ENCODE assay signal across 8 cellular contexts in the genomic region with DNA sequence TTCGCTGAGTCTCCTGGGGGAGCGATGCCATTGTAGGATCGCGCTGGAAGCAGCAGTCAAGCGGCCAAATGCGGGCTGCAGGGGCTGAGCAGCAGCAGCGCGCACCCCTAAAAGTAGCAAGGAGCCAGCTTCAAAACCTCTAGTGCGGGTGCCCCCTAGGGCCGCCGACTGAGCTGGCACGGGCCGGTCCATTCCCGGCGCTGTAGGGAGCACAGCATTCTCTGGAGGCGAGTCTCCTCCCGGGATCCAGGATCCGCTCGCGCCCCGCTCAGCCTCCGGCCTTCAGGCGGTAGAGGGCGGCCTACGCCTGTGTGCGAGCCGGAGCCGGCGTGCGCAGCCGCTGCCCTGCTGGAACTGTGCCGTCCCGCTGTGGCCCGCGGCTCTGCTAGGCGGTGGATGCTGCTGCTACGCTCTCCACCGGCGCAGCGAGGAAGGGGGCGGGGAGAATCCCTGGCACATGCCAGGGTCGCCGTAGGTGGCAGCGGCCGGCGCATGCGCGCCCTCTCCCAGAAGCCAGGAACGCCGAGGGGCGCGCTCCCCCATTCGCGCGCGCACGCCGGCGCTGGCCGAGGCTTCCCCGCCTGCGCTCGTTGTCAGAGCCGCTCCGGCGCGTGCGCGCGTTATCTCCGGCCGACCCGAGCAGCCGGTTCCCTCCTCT. TPM values are rescaled to one million over a fixed set of nuclear protein-coding genes. Genes with fewer than 3 reads are reported as not detected.
DNase-seq lines count a peak whose midpoint lies in the region; ATAC-seq and TF ChIP-seq lines count a peak whose summit lies in the region.

A gene (plus strand): TSS at position 542 of the 658 bp plus-strand sequence. CDS start 148,834 bp downstream, outside the sequence.

- peak within 1 kb of the TSS; percentile 77 to 98 (median 92) for H3K27ac ChIP-seq in heart right ventricle
- H3K27ac ChIP-seq in upper lobe of left lung, result peak within 1 kb of the TSS; percentile 88 to 95 (median 94)

- peak within 1 kb of the TSS; percentile 60 to 94 (median 86) for H3K4me3 ChIP-seq in heart right ventricle
- peak within 1 kb of the TSS; percentile 52 to 93 (median 84) for H3K4me3 ChIP-seq in upper lobe of left lung

- H3K9me3 ChIP-seq in heart right ventricle (no peaks in the 10 kb centered on the region), upper lobe of left lung (no peaks in the 10 kb centered on the region)

- intact Hi-C loops in T-helper 1 cell treated with Interleukin-12 subunit alpha and Interleukin-12 subunit beta and Interleukin-4 antibody, amounts not matched to agents 30 ng/mL and 1 ng/mL, for 36 hours (cut with micrococcal nuclease), result loop anchor here (1.0 to 10.0 kb wide), 11 partner anchors 55 to 1096 kb away; a partner anchor contains a TSS
- intact Hi-C loops in heart right ventricle (cut with DNase I) (loop anchor here in 8 of 10 donors (2.0 to 10.0 kb wide), 16 partner anchors 185 to 662 kb away; a partner anchor contains a TSS), posterior vena cava (cut with DNase I) (loop anchor here (5.0 to 10.0 kb wide), 2 partner anchors 248 to 410 kb away; no protein-coding TSS in a partner anchor)

- TF ChIP-seq POLR2A in GM15510 (IDR thresholded peaks at IDR 0.05; ENCODE audit: borderline replicate concordance, extremely low read depth, insufficient read length), result peak; percentile 82
- peak in 3 of 4 donors; percentile 68 to 91 (median 75) for TF ChIP-seq POLR2A in upper lobe of left lung (IDR thresholded peaks at IDR 0.05)

- no peak for TF ChIP-seq EP300 in upper lobe of left lung (IDR thresholded peaks at IDR 0.05)

- 0 to 1% methylated on average over 66 to 74 of the region's 74 CpGs for WGBS in heart right ventricle, 2 donors
- 0% methylated on average over 32 of the region's 74 CpGs; no CpG with 5 or more reads in 1 of the 2 donors for WGBS in upper lobe of left lung, 2 donors

- peak; percentile 50 for ATAC-seq in HG02884 (IDR thresholded peaks at IDR 0.05; ENCODE audit: unreplicated experiment)
- ATAC-seq in heart right ventricle, result peak; percentile 90 to 98 (median 94)
- peak; percentile 95 to 98 for ATAC-seq in upper lobe of left lung (ENCODE audit: low FRiP score in 2 of 2)

- H3K36me3 ChIP-seq in heart right ventricle (no peaks in the 10 kb centered on the region), upper lobe of left lung (no peaks in the 10 kb centered on the region)

- H3K4me1 ChIP-seq in heart right ventricle (peaks cover 0 to 24% (median 12%) of the 10 kb centered on the region in 9 donors), upper lobe of left lung (peaks cover 11 to 24% (median 12%) of the 10 kb centered on the region in 4 donors)

- peak; percentile 38 to 76 (median 59) for TF ChIP-seq CTCF in heart right ventricle (IDR thresholded peaks at IDR 0.05)
- peak in 5 of 6 experiments; percentile 38 to 78 (median 69) for TF ChIP-seq CTCF in upper lobe of left lung (IDR thresholded peaks at IDR 0.05)

- DNase-seq in NCI-H146 treated with DMSO at 0.1 percent for 48 hours (lab: John Stamatoyannopoulos, UW; ENCODE audit: unreplicated experiment) (peak; percentile 72), amniotic epithelial cell (ENCODE audit: low read depth) (peak; percentile 93), heart right ventricle (peak; percentile 94 to 96), posterior vena cava (ENCODE audit: low spot score) (peak; percentile 99), upper lobe of left lung (peak; percentile 96 to 99)

- no peaks in the 10 kb centered on the region for H3K27me3 ChIP-seq in heart right ventricle
- no peaks in the 10 kb centered on the region for H3K27me3 ChIP-seq in upper lobe of left lung

RNA-seq across cellular contexts. Expression of the gene that starts here (rescaled TPM):
- total RNA-seq in T-helper 1 cell treated with Interleukin-12 subunit alpha and Interleukin-12 subunit beta and Interleukin-4 antibody, amounts not matched to agents 30 ng/mL and 1 ng/mL, for 36 hours, result 156 and 157 TPM in 2 replicates
- 10 to 100 TPM in 6 of 10 donors, 1 to 10 TPM in 4; 8.3 to 16.1 (median 11.0) TPM for total RNA-seq in heart right ventricle
- 1 to 10 TPM; 2.9 to 7.1 TPM for polyA plus RNA-seq in heart right ventricle
- 10 to 100 TPM; 26.0 to 35.9 TPM for total RNA-seq in posterior vena cava
- total RNA-seq in upper lobe of left lung, result 10 to 100 TPM; 17.3 to 38.8 (median 29.1) TPM

Comparison
In these comparisons a context has a peak if more than half of its experiments do, and no peak if none do; other contexts are left out.
1. Peak in every context shown above with its lines: DNase-seq, ATAC-seq, H3K4me3 ChIP-seq and H3K27ac ChIP-seq.